Comparison of ENCODE assay signal across 33 cellular contexts in the genomic region with DNA sequence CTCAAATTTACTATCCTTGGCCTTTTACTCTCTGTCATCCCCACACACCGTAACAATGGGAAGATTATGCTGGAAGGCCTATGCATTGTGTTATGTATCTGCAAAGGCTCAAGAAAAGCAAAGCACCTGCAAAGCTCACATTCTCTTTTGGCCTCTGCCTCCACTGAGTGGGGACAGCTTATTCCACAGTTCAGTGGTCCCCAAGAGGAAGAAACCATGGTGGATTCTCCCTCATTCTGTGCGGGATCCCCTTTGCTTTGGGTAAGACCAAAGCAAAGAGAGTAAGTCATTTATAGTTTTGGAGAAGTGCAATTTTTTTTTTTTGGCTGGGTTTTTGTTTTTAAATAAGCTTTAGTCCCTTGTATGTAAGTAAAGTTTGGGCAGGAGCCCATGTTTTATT.
A peak's percentile ranks its signal among the peaks of the same experiment; 100 is the strongest.
DNase-seq lines count a peak whose midpoint lies in the region; ATAC-seq, FAIRE-seq and TF ChIP-seq lines count a peak whose summit lies in the region.
"Had no signal": no experiment of that assay in that cellular context is flagged by ENCODE, and none has a peak within 500 bp of the region (broad histone marks: within the 10 kb centered on the region; RNA-seq: fewer than 3 reads in every experiment).

No MANE protein-coding gene starts in this region.

- DNase-seq in esophagus muscularis mucosa (ENCODE audit: extremely low spot score) (peak; percentile 70), NCI-H510A treated with DMSO at 0.1 percent for 48 hours (lab: John Stamatoyannopoulos, UW) (no peak), 8988T (no peak)
- no peak for DNase-seq in stimulated activated naive B cell treated with anti-CD40 and anti-IgM and Interleukin-4, amounts not matched to agents 10 μg/mL and 1 μg/mL and 100 μg/mL, for 72 hours
- no peak for DNase-seq in activated CD4-positive, alpha-beta T cell treated with anti-CD3 and anti-CD28 coated beads, Interleukin-2, amount 50 U/mL, for 48 hours
- DNase-seq: ACHN; AML-193; BE2C; C1 segment of cervical spinal cord; Caco-2; Calu3; CD4-positive, alpha-beta memory T cell; CD4-positive, alpha-beta T cell; CD4-positive, CD25-positive, alpha-beta regulatory T cell; CD8-positive, alpha-beta memory T cell; CD8-positive, alpha-beta T cell; DMS 273 treated with DMSO at 0.1 percent for 48 hours; DMS79; DMS79 treated with DMSO at 0.1 percent for 48 hours; DND-41; EL had no signal

- TF ChIP-seq POLR2A in esophagus muscularis mucosa (IDR thresholded peaks at IDR 0.05; ENCODE audit: low read depth): no peak

- H3K36me3 Mint-ChIP-seq in nephron (ENCODE audit: low read depth): no peaks in the 10 kb centered on the region
- no peaks in the 10 kb centered on the region for H3K36me3 Mint-ChIP-seq in stimulated activated naive B cell treated with anti-CD40 and anti-IgM and Interleukin-4, amounts not matched to agents 10 μg/mL and 1 μg/mL and 100 μg/mL, for 72 hours
- H3K36me3 Mint-ChIP-seq: CD14-positive monocyte; CD4-positive, alpha-beta memory T cell; CD4-positive, CD25-positive, alpha-beta regulatory T cell; CD8-positive, alpha-beta T cell had no signal

- intact Hi-C loops in esophagus muscularis mucosa (cut with DNase I): no loop called here

- H3K27ac Mint-ChIP-seq in nephron: peak overlapping the region in 2 of 3 experiments; percentile 61 to 81
- H3K27ac Mint-ChIP-seq in stimulated activated naive B cell treated with anti-CD40 and anti-IgM and Interleukin-4, amounts not matched to agents 10 μg/mL and 1 μg/mL and 100 μg/mL, for 72 hours: no peak overlapping the region
- H3K27ac Mint-ChIP-seq: B cell; CD14-positive monocyte; CD4-positive, alpha-beta T cell; CD8-positive, alpha-beta T cell had no signal

- peak; percentile 42 to 65 for ATAC-seq in stimulated activated naive B cell treated with anti-CD40 and anti-IgM and Interleukin-4, amounts not matched to agents 10 μg/mL and 1 μg/mL and 100 μg/mL, for 72 hours (replicated peaks)
- ATAC-seq in HG03460 (IDR thresholded peaks at IDR 0.05; ENCODE audit: unreplicated experiment): no peak
- ATAC-seq: A549; CD8-positive, alpha-beta T cell had no signal

- H3K4me1 ChIP-seq in esophagus muscularis mucosa: peaks cover 9 to 18% (median 16%) of the 10 kb centered on the region in 4 donors
- H3K4me1 ChIP-seq: A549, BE2C, Caco-2 had no signal

- no peaks in the 10 kb centered on the region for H3K36me3 ChIP-seq in esophagus muscularis mucosa
- H3K36me3 ChIP-seq: BE2C; BLaER1; BLaER1 treated with 17β-estradiol and CSF1 and Interleukin-3, amounts not matched to agents 10 nM and 100 nM had no signal

- 91% methylated on average over 2 of the region's 2 CpGs for WGBS in esophagus muscularis mucosa

- peak; percentile 72 for FAIRE-seq in endometrium (lab: Jason Lieb, UNC)
- FAIRE-seq: A204.1, A549, D721Med had no signal

- peaks cover 48% of the 10 kb centered on the region for H3K4me1 Mint-ChIP-seq in nephron
- H3K4me1 Mint-ChIP-seq in stimulated activated naive B cell treated with anti-CD40 and anti-IgM and Interleukin-4, amounts not matched to agents 10 μg/mL and 1 μg/mL and 100 μg/mL, for 72 hours: peaks cover 15 to 23% of the 10 kb centered on the region in 2 donors
- H3K4me1 Mint-ChIP-seq: CD14-positive monocyte; CD4-positive, alpha-beta memory T cell; CD4-positive, CD25-positive, alpha-beta regulatory T cell; CD8-positive, alpha-beta memory T cell had no signal

- TF ChIP-seq CTCF in esophagus muscularis mucosa (IDR thresholded peaks at IDR 0.05): no peak
- no peak for TF ChIP-seq CTCF in nephron (IDR thresholded peaks at IDR 0.05; ENCODE audit: unreplicated experiment in 3 of 3)

- peaks cover 0 to 2% (median 0%) of the 10 kb centered on the region in 4 donors for H3K9me3 ChIP-seq in esophagus muscularis mucosa
- H3K9me3 ChIP-seq: A549, BE2C, BLaER1, Caco-2 had no signal

- H3K27ac ChIP-seq in esophagus muscularis mucosa (replicated peaks in 1 of 4): no peak overlapping the region
- H3K27ac ChIP-seq: 22Rv1; A549; BLaER1; BLaER1 treated with 17β-estradiol and CSF1 and Interleukin-3, amounts not matched to agents 10 nM and 100 nM; C4-2B had no signal

- H3K9me3 Mint-ChIP-seq in nephron: peaks cover 3% of the 10 kb centered on the region
- H3K9me3 Mint-ChIP-seq in stimulated activated naive B cell treated with anti-CD40 and anti-IgM and Interleukin-4, amounts not matched to agents 10 μg/mL and 1 μg/mL and 100 μg/mL, for 72 hours: no peaks in the 10 kb centered on the region

- H3K27me3 ChIP-seq in esophagus muscularis mucosa: no peaks in the 10 kb centered on the region
- H3K27me3 ChIP-seq: BE2C; BLaER1; BLaER1 treated with 17β-estradiol and CSF1 and Interleukin-3, amounts not matched to agents 10 nM and 100 nM had no signal

- H3K4me3 Mint-ChIP-seq in nephron: no peak overlapping the region
- H3K4me3 Mint-ChIP-seq in stimulated activated naive B cell treated with anti-CD40 and anti-IgM and Interleukin-4, amounts not matched to agents 10 μg/mL and 1 μg/mL and 100 μg/mL, for 72 hours: no peak overlapping the region
- H3K4me3 Mint-ChIP-seq: B cell; CD14-positive monocyte; CD4-positive, alpha-beta memory T cell; CD4-positive, alpha-beta T cell; CD4-positive, CD25-positive, alpha-beta regulatory T cell; CD8-positive, alpha-beta memory T cell; CD8-positive, alpha-beta T cell had no signal

- H3K27me3 Mint-ChIP-seq in nephron (ENCODE audit: low read depth): no peaks in the 10 kb centered on the region
- no peaks in the 10 kb centered on the region for H3K27me3 Mint-ChIP-seq in stimulated activated naive B cell treated with anti-CD40 and anti-IgM and Interleukin-4, amounts not matched to agents 10 μg/mL and 1 μg/mL and 100 μg/mL, for 72 hours
- H3K27me3 Mint-ChIP-seq: B cell; CD4-positive, alpha-beta memory T cell; CD4-positive, alpha-beta T cell had no signal

- H3K4me3 ChIP-seq in esophagus muscularis mucosa: no peak overlapping the region
- H3K4me3 ChIP-seq: A549; BLaER1; BLaER1 treated with 17β-estradiol and CSF1 and Interleukin-3, amounts not matched to agents 10 nM and 100 nM had no signal

- no peak for TF ChIP-seq EP300 in esophagus muscularis mucosa (IDR thresholded peaks at IDR 0.05)
